8 cellular contexts compared by ENCODE assay signal in genomic region chr10:50367732-50368131, GRCh38.
A peak's percentile ranks its signal among the peaks of the same experiment; 100 is the strongest.
DNase-seq lines count a peak whose midpoint lies in the region; ATAC-seq and TF ChIP-seq lines count a peak whose summit lies in the region.

No MANE protein-coding gene starts in this region.

- ATAC-seq in activated CD4-positive, CD25-positive, alpha-beta regulatory T cell treated with anti-CD3 and anti-CD28 coated beads, Interleukin-2, amount 50 U/mL, for 24 hours = no peak
- ATAC-seq in GM21390 (IDR thresholded peaks at IDR 0.05; ENCODE audit: unreplicated experiment) (no peak), GM19397 (IDR thresholded peaks at IDR 0.05; ENCODE audit: unreplicated experiment) (no peak), GM21737 (IDR thresholded peaks at IDR 0.05; ENCODE audit: unreplicated experiment) (no peak)

- peak; percentile 26 for DNase-seq in AG10803 (ENCODE audit: low read depth)
- peak; percentile 25 for DNase-seq in SW480 (ENCODE audit: low spot score)
- peak; percentile 53 for DNase-seq in iPS-NIHi7 (ENCODE audit: extremely low spot score)

- H3K4me3 ChIP-seq in AG10803 (ENCODE audit: low read length) (no peak overlapping the region), GM12875 (ENCODE audit: low read depth, low read length) (no peak overlapping the region)

- TF ChIP-seq CTCF in AG10803 (conservative IDR thresholded peaks at IDR 0.05; ENCODE audit: low read length) (peak; percentile 48), GM12875 (IDR thresholded peaks at IDR 0.05; ENCODE audit: borderline replicate concordance, insufficient read depth, low read depth, low read length) (peak; percentile 24; the same call in 1 of the 2 replicates)
